Comparison of ENCODE assay signal across 9 cellular contexts in the genomic region with DNA sequence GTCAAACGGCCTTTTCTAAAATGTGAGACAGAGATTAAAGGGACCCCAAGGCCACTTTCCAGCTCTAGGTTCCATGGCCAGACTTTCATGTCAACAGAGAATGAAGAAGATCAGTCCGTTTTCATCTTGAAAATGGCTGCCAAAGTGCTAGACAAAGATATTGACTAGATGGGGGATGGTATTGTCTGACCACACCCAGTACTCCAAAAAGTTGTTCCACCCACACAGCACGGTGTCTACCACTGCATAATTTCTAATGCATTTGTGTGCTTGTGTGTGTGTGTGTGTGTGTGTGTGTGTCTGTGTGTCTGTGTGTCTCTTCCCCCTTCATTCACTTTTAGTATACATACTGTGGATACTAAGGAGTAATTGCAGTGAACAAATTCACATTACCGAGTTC. TPM values are rescaled to one million over a fixed set of nuclear protein-coding genes. Genes with fewer than 3 reads are reported as not detected.
A peak's percentile ranks its signal among the peaks of the same experiment; 100 is the strongest.
DNase-seq lines count a peak whose midpoint lies in the region; TF ChIP-seq lines count a peak whose summit lies in the region.
"Had no signal": no experiment of that assay in that cellular context is flagged by ENCODE, and none has a peak within 500 bp of the region (broad histone marks: within the 10 kb centered on the region; RNA-seq: fewer than 3 reads in every experiment).

No MANE protein-coding gene starts in this region.

- H2BK12ac ChIP-seq in neuronal stem cell (ENCODE audit: low read length): no peak overlapping the region

- no peaks in the 10 kb centered on the region for H3K36me3 ChIP-seq in OCI-LY7 (ENCODE audit: insufficient read depth, low read length)
- H3K36me3 ChIP-seq in neuronal stem cell (replicated peaks in 1 of 2; ENCODE audit: control insufficient read depth in 2 of 2, insufficient read depth in 2 of 2, low read length in 2 of 2): peaks cover 0 to 3% of the 10 kb centered on the region in 2 donors
- no peaks in the 10 kb centered on the region for H3K36me3 ChIP-seq in HAP-1 (replicated peaks)

- WGBS in neuronal stem cell (ENCODE audit: extremely low coverage in 2 of 2, insufficient read length in 2 of 2, insufficient replicate concordance in 1 of 2), 2 donors: no CpG with 5 or more reads among the region's 4 CpGs

- no peak overlapping the region for H3K4me3 ChIP-seq in OCI-LY7 (ENCODE audit: low read depth, low read length, poor library complexity, severe bottlenecking)
- H3K4me3 ChIP-seq in neuronal stem cell (ENCODE audit: low read length in 2 of 2): peak overlapping the region; percentile 47 to 52
- H3K4me3 ChIP-seq in HAP-1: no peak overlapping the region

- no peak overlapping the region for H3K18ac ChIP-seq in neuronal stem cell (ENCODE audit: low read length)

- H2BK15ac ChIP-seq in neuronal stem cell (ENCODE audit: low read length): no peak overlapping the region

- H3K4ac ChIP-seq in neuronal stem cell (ENCODE audit: low read length): no peak overlapping the region

- H2BK5ac ChIP-seq in neuronal stem cell (ENCODE audit: low read length): no peak overlapping the region

- no peak overlapping the region for H3K4me2 ChIP-seq in OCI-LY7 (ENCODE audit: low read length)
- no peak overlapping the region for H3K4me2 ChIP-seq in neuronal stem cell (ENCODE audit: insufficient read depth, low read length, poor library complexity, severe bottlenecking)

- no peak overlapping the region for H4K91ac ChIP-seq in neuronal stem cell (ENCODE audit: low read depth, low read length, poor library complexity)

- H2BK120ac ChIP-seq in neuronal stem cell (ENCODE audit: low read depth, low read length): no peak overlapping the region

- intact Hi-C loops in OCI-LY7 (cut with micrococcal nuclease; ENCODE audit: unreplicated experiment): loop anchor here (5.0 to 10.0 kb wide), 2 partner anchors 311 to 679 kb away; no protein-coding TSS in a partner anchor

- in situ Hi-C loops in HAP-1 (cut with MboI; ENCODE audit: low sequenced_read_pairs): no loop called here

- no peak overlapping the region for H2AK5ac ChIP-seq in neuronal stem cell (ENCODE audit: low read depth, low read length)

- peak; percentile 54 for DNase-seq in AG09319 (ENCODE audit: extremely low read depth, low read depth)
- no peak for DNase-seq in OCI-LY7 (ENCODE audit: low spot score)
- peak; percentile 84 for DNase-seq in fibroblast of peridontal ligament (ENCODE audit: extremely low read depth)
- no peak for DNase-seq in neuronal stem cell (ENCODE audit: low spot score)
- no peak for DNase-seq in ecto neural progenitor cell (ENCODE audit: low spot score)
- DNase-seq in NCI-H2171 treated with DMSO at 0.1 percent for 48 hours (lab: John Stamatoyannopoulos, UW): no peak
- DNase-seq in activated CD4-positive, alpha-beta T cell treated with anti-CD3 and anti-CD28 coated beads, Interleukin-2, amount 50 U/mL, for 1 hour: no peak
- no peak for DNase-seq in HAP-1 (ENCODE audit: low spot score in 2 of 2)
- DNase-seq: activated CD8-positive, alpha-beta memory T cell treated with anti-CD3 and anti-CD28 coated beads, Interleukin-2, amount 50 U/mL, for 48 hours had no signal

- no peaks in the 10 kb centered on the region for H3K27me3 ChIP-seq in neuronal stem cell (ENCODE audit: control insufficient read depth in 3 of 3, insufficient read depth in 3 of 3, low read depth in 1 of 3, low read length in 3 of 3)
- H3K27me3 ChIP-seq in HAP-1 (ENCODE audit: low read depth): peaks cover 7% of the 10 kb centered on the region; the same call in 1 of the 2 replicates

- BruUV-seq in OCI-LY7 (replicated peaks; lab: Mats Ljungman, UMichigan): no TSS peak

- no peak overlapping the region for H3K14ac ChIP-seq in neuronal stem cell (ENCODE audit: low read length)

- no peak overlapping the region for H4K8ac ChIP-seq in neuronal stem cell (ENCODE audit: low read depth, low read length)

- H3K27ac ChIP-seq in OCI-LY7 (ENCODE audit: low read depth, low read length, poor library complexity, severe bottlenecking): no peak overlapping the region
- no peak overlapping the region for H3K27ac ChIP-seq in neuronal stem cell (replicated peaks; ENCODE audit: low read length)

- POLR2A ChIA-PET in OCI-LY7 (lab: Charles Lee): no interaction called here

- H2AFZ ChIP-seq in OCI-LY7 (ENCODE audit: low read length) (peak overlapping the region; percentile 22; the same call in 1 of the 2 replicates), neuronal stem cell (ENCODE audit: low read length) (peak overlapping the region; percentile 18)

- H3K9ac ChIP-seq in neuronal stem cell (ENCODE audit: low read depth, low read length, poor library complexity): no peak overlapping the region

- no peak overlapping the region for H3K23ac ChIP-seq in neuronal stem cell (ENCODE audit: low read depth, low read length, poor library complexity)

- H3K9me3 ChIP-seq in OCI-LY7 (ENCODE audit: low read length): no peaks in the 10 kb centered on the region
- no peaks in the 10 kb centered on the region for H3K9me3 ChIP-seq in neuronal stem cell (replicated peaks in 1 of 2; ENCODE audit: control insufficient read depth in 2 of 2, insufficient read depth in 1 of 2, low read depth in 1 of 2, low read length in 2 of 2)
- H3K9me3 ChIP-seq in HAP-1: no peaks in the 10 kb centered on the region

- H3K9me2 ChIP-seq in OCI-LY7 (ENCODE audit: insufficient read depth, low read length): no peaks in the 10 kb centered on the region

- no peaks in the 10 kb centered on the region for H4K20me1 ChIP-seq in OCI-LY7 (ENCODE audit: insufficient read depth, low read length)

- CTCF ChIA-PET in OCI-LY7 (lab: Charles Lee; ENCODE audit: unreplicated experiment): interaction anchor here (1.7 kb wide), 1 partner anchor 309 kb away, joined by 5 read pairs; no protein-coding TSS in a partner anchor

- no peak for TF ChIP-seq CTCF in AG09319 (IDR thresholded peaks at IDR 0.05; ENCODE audit: low read depth, low read length)
- no peak for TF ChIP-seq CTCF in OCI-LY7 (conservative IDR thresholded peaks at IDR 0.05; ENCODE audit: low read length)

- H3K4me1 ChIP-seq in OCI-LY7 (ENCODE audit: insufficient read depth, low read length, poor library complexity, severe bottlenecking) (no peaks in the 10 kb centered on the region), neuronal stem cell (ENCODE audit: control insufficient read depth in 2 of 2, insufficient read depth in 1 of 2, low read depth in 1 of 2, low read length in 2 of 2) (peaks cover 14 to 15% of the 10 kb centered on the region in 2 donors), HAP-1 (no peaks in the 10 kb centered on the region)

- H3K79me2 ChIP-seq in OCI-LY7 (ENCODE audit: insufficient read depth, low read depth, low read length): no peaks in the 10 kb centered on the region

- H3K79me1 ChIP-seq in neuronal stem cell (ENCODE audit: low read depth, low read length): peaks cover 2% of the 10 kb centered on the region

RNA-seq across cellular contexts. Expression of gene COL1A2, which starts 1.3 kb away (rescaled TPM):
- total RNA-seq in OCI-LY7 (2014; rRNA removed; shearing (Covaris generic)): not detected in 2 replicates
- total RNA-seq in OCI-LY7 (2022): not detected in 2 replicates
- 40.8 TPM for polyA plus RNA-seq in neuronal stem cell (2013, experiment 1 of 2)
- polyA plus RNA-seq in neuronal stem cell (2013, experiment 2 of 2): 39.1 TPM

Comparison
In these comparisons a context has a peak if more than half of its experiments do, and no peak if none do; other contexts are left out.
1. DNase-seq: peak in AG09319 (single experiment) and fibroblast of peridontal ligament (single experiment); none in OCI-LY7 (single experiment), neuronal stem cell (single experiment), ecto neural progenitor cell (single experiment), NCI-H2171 treated with DMSO at 0.1 percent for 48 hours (single experiment), activated CD4-positive, alpha-beta T cell treated with anti-CD3 and anti-CD28 coated beads, Interleukin-2, amount 50 U/mL, for 1 hour (single experiment) and HAP-1 (0 of 2).
2. H3K4me3 ChIP-seq: peak in neuronal stem cell (2 of 2); none in OCI-LY7 (single experiment) and HAP-1 (single experiment).